Comparison of ENCODE assay signal across 1 cellular context in genomic region chr19:1566392-1567115, GRCh38.
TF ChIP-seq lines count a peak whose summit lies in the region.

No MANE protein-coding gene starts in this region.

TF ChIP-seq in GM12878, 131 proteins besides CTCF, POLR2A, EP300 and RAD21:
- TF ChIP-seq PAX5 (IDR thresholded peaks at IDR 0.05; ENCODE audit: borderline replicate concordance, low read depth, low read length) (no peak), STAT1 (conservative IDR thresholded peaks at IDR 0.05) (no peak), BMI1 (IDR thresholded peaks at IDR 0.05; ENCODE audit: borderline replicate concordance) (no peak), SIX5 (IDR thresholded peaks at IDR 0.05; ENCODE audit: low read depth, low read length, severe bottlenecking) (no peak), EED (IDR thresholded peaks at IDR 0.05; ENCODE audit: low read depth) (no peak), SPI1 (IDR thresholded peaks at IDR 0.05; ENCODE audit: borderline replicate concordance, insufficient read depth, low read depth, low read length) (no peak), POU2F2 (IDR thresholded peaks at IDR 0.05; ENCODE audit: borderline replicate concordance, low read depth, low read length) (no peak), HCFC1 (IDR thresholded peaks at IDR 0.05; ENCODE audit: low read length) (no peak), LARP7 (IDR thresholded peaks at IDR 0.05) (no peak), ZNF217 (IDR thresholded peaks at IDR 0.05) (no peak), TARDBP (IDR thresholded peaks at IDR 0.05; ENCODE audit: borderline replicate concordance) (no peak), ASH2L (IDR thresholded peaks at IDR 0.05; ENCODE audit: borderline replicate concordance, low read depth) (no peak), GABPA (IDR thresholded peaks at IDR 0.05; ENCODE audit: low read depth) (no peak), BRCA1 (IDR thresholded peaks at IDR 0.05; ENCODE audit: low read depth, low read length) (no peak)
- TF ChIP-seq, protein P1, sequence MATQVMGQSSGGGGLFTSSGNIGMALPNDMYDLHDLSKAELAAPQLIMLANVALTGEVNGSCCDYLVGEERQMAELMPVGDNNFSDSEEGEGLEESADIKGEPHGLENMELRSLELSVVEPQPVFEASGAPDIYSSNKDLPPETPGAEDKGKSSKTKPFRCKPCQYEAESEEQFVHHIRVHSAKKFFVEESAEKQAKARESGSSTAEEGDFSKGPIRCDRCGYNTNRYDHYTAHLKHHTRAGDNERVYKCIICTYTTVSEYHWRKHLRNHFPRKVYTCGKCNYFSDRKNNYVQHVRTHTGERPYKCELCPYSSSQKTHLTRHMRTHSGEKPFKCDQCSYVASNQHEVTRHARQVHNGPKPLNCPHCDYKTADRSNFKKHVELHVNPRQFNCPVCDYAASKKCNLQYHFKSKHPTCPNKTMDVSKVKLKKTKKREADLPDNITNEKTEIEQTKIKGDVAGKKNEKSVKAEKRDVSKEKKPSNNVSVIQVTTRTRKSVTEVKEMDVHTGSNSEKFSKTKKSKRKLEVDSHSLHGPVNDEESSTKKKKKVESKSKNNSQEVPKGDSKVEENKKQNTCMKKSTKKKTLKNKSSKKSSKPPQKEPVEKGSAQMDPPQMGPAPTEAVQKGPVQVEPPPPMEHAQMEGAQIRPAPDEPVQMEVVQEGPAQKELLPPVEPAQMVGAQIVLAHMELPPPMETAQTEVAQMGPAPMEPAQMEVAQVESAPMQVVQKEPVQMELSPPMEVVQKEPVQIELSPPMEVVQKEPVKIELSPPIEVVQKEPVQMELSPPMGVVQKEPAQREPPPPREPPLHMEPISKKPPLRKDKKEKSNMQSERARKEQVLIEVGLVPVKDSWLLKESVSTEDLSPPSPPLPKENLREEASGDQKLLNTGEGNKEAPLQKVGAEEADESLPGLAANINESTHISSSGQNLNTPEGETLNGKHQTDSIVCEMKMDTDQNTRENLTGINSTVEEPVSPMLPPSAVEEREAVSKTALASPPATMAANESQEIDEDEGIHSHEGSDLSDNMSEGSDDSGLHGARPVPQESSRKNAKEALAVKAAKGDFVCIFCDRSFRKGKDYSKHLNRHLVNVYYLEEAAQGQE (IDR thresholded peaks at IDR 0.05; ENCODE audit: low read depth, low read length) = no peak
